In genomic region chr16:19940195-19940594, GRCh38 we compare ENCODE assay signal across 18 cellular contexts. TPM values are rescaled to one million over a fixed set of nuclear protein-coding genes. Genes with fewer than 3 reads are reported as not detected.
DNase-seq lines count a peak whose midpoint lies in the region; ATAC-seq and TF ChIP-seq lines count a peak whose summit lies in the region.
"Had no signal": no experiment of that assay in that cellular context is flagged by ENCODE, and none has a peak within 500 bp of the region (broad histone marks: within the 10 kb centered on the region; RNA-seq: fewer than 3 reads in every experiment).

No MANE protein-coding gene starts in this region.

- intact Hi-C loops in CD14-positive monocyte (cut with micrococcal nuclease) = no loop called here

- no peaks in the 10 kb centered on the region for H3K79me2 ChIP-seq in GM23338 (replicated peaks; ENCODE audit: insufficient read depth)
- H3K79me2 ChIP-seq in osteoblast (ENCODE audit: insufficient read depth, low read length) = no peaks in the 10 kb centered on the region
- no peaks in the 10 kb centered on the region for H3K79me2 ChIP-seq in smooth muscle cell (ENCODE audit: low read depth)

- H3K4me3 Mint-ChIP-seq in GM23338 = no peak overlapping the region
- H3K4me3 Mint-ChIP-seq in CD14-positive monocyte = no peak overlapping the region
- H3K4me3 Mint-ChIP-seq: CD4-positive, alpha-beta memory T cell; IgD-negative memory B cell had no signal

- H4K20me1 ChIP-seq in BLaER1 treated with 17β-estradiol and CSF1 and Interleukin-3, amounts not matched to agents 10 nM and 100 nM = no peaks in the 10 kb centered on the region
- H4K20me1 ChIP-seq in GM23338 (replicated peaks; ENCODE audit: insufficient read depth) (no peaks in the 10 kb centered on the region), osteoblast (ENCODE audit: insufficient read depth, low read length) (no peaks in the 10 kb centered on the region), smooth muscle cell (ENCODE audit: low read depth) (no peaks in the 10 kb centered on the region)

- no peaks in the 10 kb centered on the region for H3K36me3 ChIP-seq in BLaER1 treated with 17β-estradiol and CSF1 and Interleukin-3, amounts not matched to agents 10 nM and 100 nM
- H3K36me3 ChIP-seq in GM23338 (ENCODE audit: insufficient read depth) (no peaks in the 10 kb centered on the region), osteoblast (ENCODE audit: insufficient read depth, low read length) (no peaks in the 10 kb centered on the region), smooth muscle cell (ENCODE audit: low read depth) (no peaks in the 10 kb centered on the region)

- H3K9me3 Mint-ChIP-seq in GM23338 (no peaks in the 10 kb centered on the region), CD14-positive monocyte (peaks cover 0 to 3% (median 0%) of the 10 kb centered on the region in 7 donors)
- H3K9me3 Mint-ChIP-seq: CD4-positive, alpha-beta memory T cell had no signal

- peaks cover 5% of the 10 kb centered on the region for H3K4me1 Mint-ChIP-seq in GM23338
- no peaks in the 10 kb centered on the region for H3K4me1 Mint-ChIP-seq in CD14-positive monocyte
- H3K4me1 Mint-ChIP-seq: CD4-positive, alpha-beta memory T cell; IgD-negative memory B cell had no signal

- H3K4me3 ChIP-seq in BLaER1 treated with 17β-estradiol and CSF1 and Interleukin-3, amounts not matched to agents 10 nM and 100 nM = no peak overlapping the region
- H3K4me3 ChIP-seq in GM23338 (no peak overlapping the region), coronary artery (no peak overlapping the region), osteoblast (ENCODE audit: insufficient read depth, low read length) (no peak overlapping the region), smooth muscle cell (no peak overlapping the region)
- H3K4me3 ChIP-seq: A549 had no signal

- no CpG with 5 or more reads among the region's 6 CpGs for WGBS in smooth muscle cell (ENCODE audit: low lambda C conversion rate)

- H3K27ac Mint-ChIP-seq in GM23338 (no peak overlapping the region), CD14-positive monocyte (no peak overlapping the region)
- H3K27ac Mint-ChIP-seq: CD4-positive, alpha-beta memory T cell; IgD-negative memory B cell had no signal

- H3K9me3 ChIP-seq in BLaER1 treated with 17β-estradiol and CSF1 and Interleukin-3, amounts not matched to agents 10 nM and 100 nM (replicated peaks in 1 of 11) = no peaks in the 10 kb centered on the region
- H3K9me3 ChIP-seq in osteoblast (ENCODE audit: low read depth, low read length) = no peaks in the 10 kb centered on the region
- no peaks in the 10 kb centered on the region for H3K9me3 ChIP-seq in smooth muscle cell (replicated peaks; ENCODE audit: low read depth)
- H3K9me3 ChIP-seq: A549 had no signal

- H3K27me3 Mint-ChIP-seq in GM23338 (ENCODE audit: insufficient read depth, low read depth, poor library complexity) (no peaks in the 10 kb centered on the region), CD14-positive monocyte (ENCODE audit: low read depth in 3 of 3) (peaks cover 0 to 5% (median 2%) of the 10 kb centered on the region in 3 donors)

- DNase-seq in GM23338 (ENCODE audit: low spot score) (no peak), coronary artery (ENCODE audit: low spot score) (peak; percentile 12), osteoblast (ENCODE audit: insufficient read length, low spot score, missing footprints) (peak; percentile 69), dermis blood vessel endothelial cell (no peak), smooth muscle cell (lab: John Stamatoyannopoulos, UW; ENCODE audit: unreplicated experiment) (no peak), CD14-positive monocyte (ENCODE audit: low spot score) (no peak), NCI-H1436 (lab: John Stamatoyannopoulos, UW) (no peak)
- DNase-seq: CD4-positive, alpha-beta memory T cell; DMS153; DMS79; GF-D8; HCEC 1CT; Kasumi-1; KG1 had no signal

- no peaks in the 10 kb centered on the region for H3F3A ChIP-seq in GM23338 (replicated peaks; ENCODE audit: low read depth)
- H3F3A ChIP-seq in smooth muscle cell (ENCODE audit: low read depth) = no peaks in the 10 kb centered on the region

- H3K9ac ChIP-seq in BLaER1 treated with 17β-estradiol and CSF1 and Interleukin-3, amounts not matched to agents 10 nM and 100 nM = no peak overlapping the region
- H3K9ac ChIP-seq in smooth muscle cell (ENCODE audit: low read depth) = no peak overlapping the region

- H3K9me2 ChIP-seq in GM23338 (ENCODE audit: insufficient read depth) = peaks cover 5% of the 10 kb centered on the region; the same call in 1 of the 2 replicates

- peaks cover 0 to 14% (median 0%) of the 10 kb centered on the region in 10 experiments; a peak in 5 of 20 replicates for H3K4me1 ChIP-seq in BLaER1 treated with 17β-estradiol and CSF1 and Interleukin-3, amounts not matched to agents 10 nM and 100 nM
- H3K4me1 ChIP-seq in GM23338 (ENCODE audit: insufficient read depth) = no peaks in the 10 kb centered on the region
- peaks cover 6% of the 10 kb centered on the region for H3K4me1 ChIP-seq in osteoblast (ENCODE audit: insufficient read depth, low read length)
- no peaks in the 10 kb centered on the region for H3K4me1 ChIP-seq in smooth muscle cell (ENCODE audit: low read depth)
- H3K4me1 ChIP-seq: A549 had no signal

- H3K36me3 Mint-ChIP-seq in GM23338 (ENCODE audit: low read depth) = no peaks in the 10 kb centered on the region
- no peaks in the 10 kb centered on the region for H3K36me3 Mint-ChIP-seq in CD14-positive monocyte
- H3K36me3 Mint-ChIP-seq: CD4-positive, alpha-beta memory T cell had no signal

- TF ChIP-seq CTCF in GM23338 (conservative IDR thresholded peaks at IDR 0.05; ENCODE audit: low read depth in 2 of 2) (no peak), coronary artery (IDR thresholded peaks at IDR 0.05) (no peak), osteoblast (IDR thresholded peaks at IDR 0.05; ENCODE audit: extremely low read depth, low read depth, low read length) (no peak), smooth muscle cell (IDR thresholded peaks at IDR 0.05; ENCODE audit: borderline replicate concordance, insufficient read depth, poor library complexity, severe bottlenecking) (no peak), CD14-positive monocyte (IDR thresholded peaks at IDR 0.05) (no peak)

- peak overlapping the region in 6 of 11 experiments; percentile 5 to 43 (median 28); a peak in 6 of 22 replicates for H3K4me2 ChIP-seq in BLaER1 treated with 17β-estradiol and CSF1 and Interleukin-3, amounts not matched to agents 10 nM and 100 nM
- H3K4me2 ChIP-seq in GM23338 = no peak overlapping the region
- H3K4me2 ChIP-seq in osteoblast (ENCODE audit: insufficient read depth, low read length) = peak overlapping the region; percentile 24
- no peak overlapping the region for H3K4me2 ChIP-seq in smooth muscle cell
- H3K4me2 ChIP-seq: A549 had no signal

- no peak overlapping the region for H3K27ac ChIP-seq in BLaER1 treated with 17β-estradiol and CSF1 and Interleukin-3, amounts not matched to agents 10 nM and 100 nM
- no peak overlapping the region for H3K27ac ChIP-seq in GM23338 (ENCODE audit: low read depth)
- no peak overlapping the region for H3K27ac ChIP-seq in coronary artery
- no peak overlapping the region for H3K27ac ChIP-seq in osteoblast (ENCODE audit: low read depth, low read length)
- no peak overlapping the region for H3K27ac ChIP-seq in smooth muscle cell (ENCODE audit: low read depth)
- H3K27ac ChIP-seq: A549, C4-2B had no signal

- H2AFZ ChIP-seq in GM23338 = peak overlapping the region; percentile 52
- no peak overlapping the region for H2AFZ ChIP-seq in osteoblast (ENCODE audit: low read length)
- H2AFZ ChIP-seq in smooth muscle cell (ENCODE audit: low read depth) = no peak overlapping the region

- ATAC-seq in GM23338 = no peak
- ATAC-seq: A549 had no signal

- H3K27me3 ChIP-seq in BLaER1 treated with 17β-estradiol and CSF1 and Interleukin-3, amounts not matched to agents 10 nM and 100 nM = no peaks in the 10 kb centered on the region
- H3K27me3 ChIP-seq in GM23338 (ENCODE audit: insufficient read depth) = no peaks in the 10 kb centered on the region
- H3K27me3 ChIP-seq in osteoblast (ENCODE audit: insufficient read depth, low read length) = no peaks in the 10 kb centered on the region
- H3K27me3 ChIP-seq in smooth muscle cell (ENCODE audit: low read depth) = no peaks in the 10 kb centered on the region

TF ChIP-seq in GM23338, 12 proteins besides CTCF, POLR2A, EP300 and RAD21 (continues in another document):
- TF ChIP-seq REST (IDR thresholded peaks at IDR 0.05; ENCODE audit: unreplicated experiment) (no peak), EZH2 (IDR thresholded peaks at IDR 0.05; ENCODE audit: low read depth, unreplicated experiment) (no peak), ZNF331 (CRISPR knock-in tag; IDR thresholded peaks at IDR 0.05; ENCODE audit: low read depth) (no peak)

RNA-seq across cellular contexts. Expression of gene GPRC5B, which starts 55.5 kb away (rescaled TPM):
- total RNA-seq in GM23338 (2014; rRNA removed; shearing (Covaris generic)) = 57.4 and 82.5 TPM in 2 replicates
- polyA plus RNA-seq in GM23338 (2016; fragmentation: Nextera tagmentation; extraction: Ambion mirVana) (70.9 and 85.6 TPM in 2 replicates), smooth muscle cell (18.9 and 25.7 TPM in 2 replicates), CD14-positive monocyte (under 1 TPM in 1 of 2 donors, not detected in 1; 0.06 TPM)
- total RNA-seq in osteoblast (1.2 and 2.5 TPM in 2 replicates), dermis blood vessel endothelial cell (75.1 and 80.5 TPM in 2 replicates), smooth muscle cell (7.8 and 15.6 TPM in 2 replicates)
- total RNA-seq: CD4-positive, alpha-beta memory T cell had no signal
- polyA plus RNA-seq: IgD-negative memory B cell had no signal

Comparison
In these comparisons a context has a peak if more than half of its experiments do, and no peak if none do; other contexts are left out.
1. H3K4me2 ChIP-seq: peak in BLaER1 treated with 17β-estradiol and CSF1 and Interleukin-3, amounts not matched to agents 10 nM and 100 nM (6 of 11) and osteoblast (single experiment); none in GM23338 (single experiment) and smooth muscle cell (single experiment).
2. DNase-seq: peak in coronary artery (single experiment) and osteoblast (single experiment); none in GM23338 (single experiment), dermis blood vessel endothelial cell (single experiment), smooth muscle cell (single experiment), CD14-positive monocyte (single experiment) and NCI-H1436 (single experiment).